In the genomic region with DNA sequence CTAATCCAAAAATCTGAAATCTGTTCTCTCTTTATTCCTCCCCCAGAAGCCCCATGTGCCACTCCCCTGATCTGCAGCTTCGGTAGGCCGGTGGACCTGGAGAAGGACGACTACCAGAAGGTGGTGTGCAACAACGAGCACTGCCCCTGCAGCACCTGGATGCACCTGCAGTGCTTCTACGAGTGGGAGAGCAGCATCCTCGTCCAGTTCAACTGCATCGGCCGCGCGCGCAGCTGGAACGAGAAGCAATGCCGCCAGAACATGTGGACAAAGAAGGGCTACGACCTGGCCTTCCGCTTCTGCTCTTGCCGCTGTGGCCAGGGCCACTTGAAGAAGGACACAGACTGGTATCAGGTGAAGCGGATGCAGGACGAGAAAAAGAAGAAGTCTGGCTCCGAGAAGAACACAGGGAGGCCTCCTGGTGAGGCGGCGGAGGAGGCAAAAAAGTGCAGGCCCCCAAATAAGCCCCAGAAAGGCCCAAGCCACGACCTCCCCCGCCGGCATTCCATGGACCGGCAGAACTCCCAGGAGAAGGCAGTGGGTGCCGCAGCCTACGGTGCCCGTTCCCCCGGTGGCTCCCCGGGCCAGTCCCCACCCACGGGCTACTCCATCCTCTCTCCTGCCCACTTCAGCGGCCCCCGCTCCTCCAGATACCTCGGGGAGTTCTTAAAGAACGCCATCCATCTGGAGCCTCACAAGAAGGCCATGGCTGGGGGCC, we compare ENCODE assay signal across 19 cellular contexts. TPM values are rescaled to one million over a fixed set of nuclear protein-coding genes. Genes with fewer than 3 reads are reported as not detected.
DNase-seq lines count a peak whose midpoint lies in the region; ATAC-seq, FAIRE-seq and TF ChIP-seq lines count a peak whose summit lies in the region.
"Had no signal": no experiment of that assay in that cellular context is flagged by ENCODE, and none has a peak within 500 bp of the region (broad histone marks: within the 10 kb centered on the region; RNA-seq: fewer than 3 reads in every experiment).

No MANE protein-coding gene starts in this region.

- no peaks in the 10 kb centered on the region for H3K4me1 ChIP-seq in HepG2 (ENCODE audit: insufficient read depth, low read length)

- ATAC-seq in T-helper 17 cell: no peak
- no peak for ATAC-seq in naive B cell (ENCODE audit: low read depth in 2 of 2)
- no peak for ATAC-seq in stimulated activated naive B cell treated with anti-CD40 and anti-IgM and Interleukin-4, amounts not matched to agents 10 μg/mL and 1 μg/mL and 100 μg/mL, for 72 hours (replicated peaks)
- ATAC-seq in HepG2: no peak

- H3K9me3 ChIP-seq in T-helper 17 cell (ENCODE audit: control insufficient read depth, low read length, poor library complexity, severe bottlenecking): no peaks in the 10 kb centered on the region
- H3K9me3 ChIP-seq in HepG2 (ENCODE audit: low read length): no peaks in the 10 kb centered on the region
- H3K9me3 ChIP-seq: BLaER1 had no signal

- H3K79me2 ChIP-seq in HepG2 (ENCODE audit: insufficient read depth, low read length): no peaks in the 10 kb centered on the region

- no peak overlapping the region for H3K4me3 Mint-ChIP-seq in activated naive CD4-positive, alpha-beta T cell treated with anti-CD3 and anti-CD28 coated beads for 36 hours
- H3K4me3 Mint-ChIP-seq in T-helper 17 cell (peak overlapping the region; percentile 55), naive B cell (peak overlapping the region in 1 of 8 donors; percentile 22), mesothelial cell of epicardium (no peak overlapping the region)
- no peak overlapping the region for H3K4me3 Mint-ChIP-seq in stimulated activated naive B cell treated with anti-CD40 and anti-IgM and Interleukin-4, amounts not matched to agents 10 μg/mL and 1 μg/mL and 100 μg/mL, for 72 hours

- FAIRE-seq in HepG2 (lab: Jason Lieb, UNC): no peak
- FAIRE-seq: GM12892, GM18507 had no signal

- H3K27ac Mint-ChIP-seq in activated naive CD4-positive, alpha-beta T cell treated with anti-CD3 and anti-CD28 coated beads for 36 hours: peak overlapping the region; percentile 19
- H3K27ac Mint-ChIP-seq in T-helper 17 cell (peak overlapping the region; percentile 92), naive B cell (peak overlapping the region in 5 of 6 donors; percentile 0 to 33 (median 29)), mesothelial cell of epicardium (no peak overlapping the region)
- H3K27ac Mint-ChIP-seq in stimulated activated naive B cell treated with anti-CD40 and anti-IgM and Interleukin-4, amounts not matched to agents 10 μg/mL and 1 μg/mL and 100 μg/mL, for 72 hours: peak overlapping the region; percentile 81

- intact Hi-C loops in activated naive CD4-positive, alpha-beta T cell treated with anti-CD3 and anti-CD28 coated beads for 36 hours (cut with micrococcal nuclease): no loop called here
- intact Hi-C loops in HepG2 (cut with micrococcal nuclease; ENCODE audit: unreplicated experiment): no loop called here

- H3K4me2 ChIP-seq in HepG2 (ENCODE audit: low read depth, low read length): no peak overlapping the region
- H3K4me2 ChIP-seq: BLaER1, KMS-11 had no signal

- no peak overlapping the region for H2AFZ ChIP-seq in HepG2 (ENCODE audit: low read length)

- no peak overlapping the region for H3K9ac ChIP-seq in HepG2 (ENCODE audit: insufficient read depth, low read depth, low read length)
- H3K9ac ChIP-seq: BLaER1, KMS-11 had no signal

- no peak for DNase-seq in activated naive CD4-positive, alpha-beta T cell treated with anti-CD3 and anti-CD28 coated beads for 36 hours
- no peak for DNase-seq in activated naive CD4-positive, alpha-beta T cell (lab: John Stamatoyannopoulos, UW)
- DNase-seq in T-helper 17 cell: no peak
- DNase-seq in naive B cell: no peak
- no peak for DNase-seq in stimulated activated naive B cell treated with anti-CD40 and anti-IgM and Interleukin-4, amounts not matched to agents 10 μg/mL and 1 μg/mL and 100 μg/mL, for 72 hours
- DNase-seq in mesothelial cell of epicardium (ENCODE audit: low spot score in 2 of 2, unreplicated experiment in 2 of 2): no peak
- no peak for DNase-seq in HepG2 (ENCODE audit: low spot score)
- DNase-seq: GOT3, NCI-H1417 treated with DMSO at 0.1 percent for 48 hours, NCI-H187 treated with DMSO at 0.1 percent for 48 hours, NCI-H2227 treated with DMSO at 0.1 percent for 48 hours, NCI-H510A treated with DMSO at 0.1 percent for 48 hours, NCI-H774, OCI-M1, Right ventricle myocardium superior had no signal

- in situ Hi-C loops in HepG2 (cut with HindIII; ENCODE audit: extremely low pct_ligation_motif_present, low pct_unique_long_range_greater_than_20kb): no loop called here

- H3K27ac ChIP-seq in HepG2 (ENCODE audit: extremely low read length, insufficient read depth, low read length): no peak overlapping the region
- H3K27ac ChIP-seq: BLaER1, KMS-11 had no signal

- no peaks in the 10 kb centered on the region for H3K9me3 Mint-ChIP-seq in activated naive CD4-positive, alpha-beta T cell treated with anti-CD3 and anti-CD28 coated beads for 36 hours
- H3K9me3 Mint-ChIP-seq in naive B cell (no peaks in the 10 kb centered on the region), mesothelial cell of epicardium (no peaks in the 10 kb centered on the region)
- H3K9me3 Mint-ChIP-seq in stimulated activated naive B cell treated with anti-CD40 and anti-IgM and Interleukin-4, amounts not matched to agents 10 μg/mL and 1 μg/mL and 100 μg/mL, for 72 hours: peaks cover 2 to 7% of the 10 kb centered on the region in 2 donors

- H3K27me3 Mint-ChIP-seq in activated naive CD4-positive, alpha-beta T cell treated with anti-CD3 and anti-CD28 coated beads for 36 hours (ENCODE audit: low read depth): no peaks in the 10 kb centered on the region
- H3K27me3 Mint-ChIP-seq in T-helper 17 cell: no peaks in the 10 kb centered on the region
- no peaks in the 10 kb centered on the region for H3K27me3 Mint-ChIP-seq in naive B cell
- no peaks in the 10 kb centered on the region for H3K27me3 Mint-ChIP-seq in stimulated activated naive B cell treated with anti-CD40 and anti-IgM and Interleukin-4, amounts not matched to agents 10 μg/mL and 1 μg/mL and 100 μg/mL, for 72 hours
- H3K27me3 Mint-ChIP-seq in mesothelial cell of epicardium (ENCODE audit: low read depth): no peaks in the 10 kb centered on the region

- CTCF ChIA-PET in activated naive CD4-positive, alpha-beta T cell treated with anti-CD3 and anti-CD28 coated beads for 36 hours (lab: Charles Lee): no interaction called here
- CTCF ChIA-PET in HepG2 (lab: Yijun Ruan, JAX; ENCODE audit: low intra/inter-chr PET ratio, low total read pairs): no interaction called here

- peaks cover 96% of the 10 kb centered on the region for H3K4me1 Mint-ChIP-seq in activated naive CD4-positive, alpha-beta T cell treated with anti-CD3 and anti-CD28 coated beads for 36 hours (ENCODE audit: low read depth)
- H3K4me1 Mint-ChIP-seq in T-helper 17 cell (peaks cover 88% of the 10 kb centered on the region), naive B cell (peaks cover 66 to 89% (median 78%) of the 10 kb centered on the region in 3 donors), mesothelial cell of epicardium (peaks cover 7% of the 10 kb centered on the region)
- H3K4me1 Mint-ChIP-seq in stimulated activated naive B cell treated with anti-CD40 and anti-IgM and Interleukin-4, amounts not matched to agents 10 μg/mL and 1 μg/mL and 100 μg/mL, for 72 hours: peaks cover 56 to 86% of the 10 kb centered on the region in 2 donors

- H3K27me3 ChIP-seq in HepG2 (ENCODE audit: control insufficient read depth in 1 of 2, insufficient read depth in 2 of 2, low read length in 2 of 2): no peaks in the 10 kb centered on the region; a peak in 1 of 5 replicates
- H3K27me3 ChIP-seq: BLaER1 had no signal

- no peak for TF ChIP-seq POLR2A in HepG2 (IDR thresholded peaks at IDR 0.05; ENCODE audit: insufficient read depth in 1 of 2, low read depth in 2 of 2, low read length in 2 of 2)

- no peaks in the 10 kb centered on the region for H3K36me3 ChIP-seq in HepG2 (replicated peaks in 1 of 2; ENCODE audit: control insufficient read depth in 1 of 2, insufficient read depth in 2 of 2, low read length in 2 of 2)

- no TSS peak for BruUV-seq in HepG2 (replicated peaks; lab: Mats Ljungman, UMichigan)

- 73% methylated on average over 35 of the region's 35 CpGs for WGBS in HepG2 (ENCODE audit: low lambda C conversion rate)

- POLR2A ChIA-PET in HepG2 (lab: Yijun Ruan, JAX): no interaction called here

- TF ChIP-seq RAD21 in HepG2 (CRISPR knock-in tag; IDR thresholded peaks at IDR 0.05): no peak

- TF ChIP-seq EP300 in HepG2 (IDR thresholded peaks at IDR 0.05; ENCODE audit: low read depth in 2 of 2, low read length in 2 of 2) (no peak), HepG2 (CRISPR knock-in tag; IDR thresholded peaks at IDR 0.05; ENCODE audit: borderline replicate concordance) (no peak)

- no peaks in the 10 kb centered on the region for H4K20me1 ChIP-seq in HepG2 (ENCODE audit: insufficient read depth, low read length)

- no peak overlapping the region for H3K4me3 ChIP-seq in HepG2 (replicated peaks in 1 of 3; ENCODE audit: insufficient read depth in 1 of 3, low read depth in 2 of 3, low read length in 3 of 3)
- H3K4me3 ChIP-seq: BLaER1 had no signal

- peaks cover 65% of the 10 kb centered on the region for H3K36me3 Mint-ChIP-seq in activated naive CD4-positive, alpha-beta T cell treated with anti-CD3 and anti-CD28 coated beads for 36 hours (ENCODE audit: low read depth)
- peaks cover 20% of the 10 kb centered on the region for H3K36me3 Mint-ChIP-seq in T-helper 17 cell (ENCODE audit: low read depth)
- H3K36me3 Mint-ChIP-seq in naive B cell: peaks cover 37 to 51% of the 10 kb centered on the region in 2 donors
- H3K36me3 Mint-ChIP-seq in stimulated activated naive B cell treated with anti-CD40 and anti-IgM and Interleukin-4, amounts not matched to agents 10 μg/mL and 1 μg/mL and 100 μg/mL, for 72 hours: peaks cover 57 to 69% of the 10 kb centered on the region in 2 donors
- H3K36me3 Mint-ChIP-seq in mesothelial cell of epicardium: peaks cover 41% of the 10 kb centered on the region

- TF ChIP-seq CTCF in mesothelial cell of epicardium (IDR thresholded peaks at IDR 0.05; ENCODE audit: unreplicated experiment): no peak
- no peak for TF ChIP-seq CTCF in HepG2 (CRISPR knock-in tag; IDR thresholded peaks at IDR 0.05)

RNA-seq across cellular contexts. Expression of a gene that starts 31.5 kb away (rescaled TPM):
- 10 to 100 TPM; 61.1 to 61.2 TPM for total RNA-seq in activated naive CD4-positive, alpha-beta T cell treated with anti-CD3 and anti-CD28 coated beads for 36 hours
- 100 to 1,000 TPM; 172 to 197 TPM for total RNA-seq in T-helper 17 cell
- 1 to 10 TPM; 4.0 to 6.2 (median 4.6) TPM for polyA plus RNA-seq in naive B cell (ENCODE audit: low read depth in 6 of 6)
- 25.9 to 28.5 TPM (median 27.5 TPM) in 3 replicates for total RNA-seq in mesothelial cell of epicardium
- total RNA-seq in HepG2 (2016; rRNA removed; fragmentation: Illumina TruSeq; extraction: Trizol): 0.15 and 0.18 TPM in 2 replicates
- total RNA-seq in HepG2 (2016; cell fraction: cytosol; rRNA removed; fragmentation: Illumina TruSeq; extraction: Trizol; ENCODE audit: low read depth): 0.10 TPM in 1 of 2 replicates, not detected in the other
- total RNA-seq in HepG2 (2016; cell fraction: insoluble cytoplasmic fraction; rRNA removed; fragmentation: Illumina TruSeq; extraction: Trizol): 0.13 and 0.17 TPM in 2 replicates
- total RNA-seq in HepG2 (2016; cell fraction: membrane; rRNA removed; fragmentation: Illumina TruSeq; extraction: Trizol): 0.09 and 0.10 TPM in 2 replicates
- 0.13 and 0.16 TPM in 2 replicates for total RNA-seq in HepG2 (2016; cell fraction: nucleus; rRNA removed; fragmentation: Illumina TruSeq; extraction: Trizol)
- 0.49 and 0.68 TPM in 2 replicates for polyA plus RNA-seq in HepG2 (2011; rRNA removed)
- 0.25 and 0.47 TPM in 2 replicates for polyA plus RNA-seq in HepG2 (2011; cell fraction: cytosol; rRNA removed)
- polyA plus RNA-seq in HepG2 (2011; cell fraction: nucleus; rRNA removed): 0.35 and 0.52 TPM in 2 replicates
- polyA plus RNA-seq in HepG2 (2012): 0.87 and 1.8 TPM in 2 replicates
- polyA plus RNA-seq in HepG2 (2016; cell fraction: cytosol; fragmentation: Illumina TruSeq; extraction: Trizol; ENCODE audit: low read depth): not detected in 2 replicates
- polyA plus RNA-seq in HepG2 (2016; cell fraction: insoluble cytoplasmic fraction; fragmentation: Illumina TruSeq; extraction: Trizol; ENCODE audit: low read depth): 0.13 and 0.22 TPM in 2 replicates
- polyA plus RNA-seq in HepG2 (2016; cell fraction: membrane; fragmentation: Illumina TruSeq; extraction: Trizol; ENCODE audit: low read depth): 0.03 and 0.08 TPM in 2 replicates
- 0.12 and 0.15 TPM in 2 replicates for polyA plus RNA-seq in HepG2 (2016; cell fraction: nucleus; fragmentation: Illumina TruSeq; extraction: Trizol; ENCODE audit: insufficient read depth, low read depth)
- 1.0 and 7.6 TPM in 2 replicates for polyA minus RNA-seq in HepG2 (2011; rRNA and poly(A)+ RNA removed; ENCODE audit: low replicate concordance)
- polyA minus RNA-seq in HepG2 (2011; cell fraction: cytosol; rRNA and poly(A)+ RNA removed): 0.70 and 1.2 TPM in 2 replicates
- polyA minus RNA-seq in HepG2 (2011; cell fraction: nucleus; rRNA and poly(A)+ RNA removed): 0.77 and 1.4 TPM in 2 replicates

Comparison
In these comparisons a context has a peak if more than half of its experiments do, and no peak if none do; other contexts are left out.
1. RNA of a gene that starts 31.5 kb away (total RNA-seq): 172 to 197 TPM in T-helper 17 cell, 61.1 to 61.2 TPM in activated naive CD4-positive, alpha-beta T cell treated with anti-CD3 and anti-CD28 coated beads for 36 hours and 25.9 to 28.5 TPM in mesothelial cell of epicardium; 0.09 to 0.18 TPM in HepG2; every median in the first group is over 10 times any median in the second.